Comparison of ENCODE assay signal across 8 cellular contexts in the genomic region with DNA sequence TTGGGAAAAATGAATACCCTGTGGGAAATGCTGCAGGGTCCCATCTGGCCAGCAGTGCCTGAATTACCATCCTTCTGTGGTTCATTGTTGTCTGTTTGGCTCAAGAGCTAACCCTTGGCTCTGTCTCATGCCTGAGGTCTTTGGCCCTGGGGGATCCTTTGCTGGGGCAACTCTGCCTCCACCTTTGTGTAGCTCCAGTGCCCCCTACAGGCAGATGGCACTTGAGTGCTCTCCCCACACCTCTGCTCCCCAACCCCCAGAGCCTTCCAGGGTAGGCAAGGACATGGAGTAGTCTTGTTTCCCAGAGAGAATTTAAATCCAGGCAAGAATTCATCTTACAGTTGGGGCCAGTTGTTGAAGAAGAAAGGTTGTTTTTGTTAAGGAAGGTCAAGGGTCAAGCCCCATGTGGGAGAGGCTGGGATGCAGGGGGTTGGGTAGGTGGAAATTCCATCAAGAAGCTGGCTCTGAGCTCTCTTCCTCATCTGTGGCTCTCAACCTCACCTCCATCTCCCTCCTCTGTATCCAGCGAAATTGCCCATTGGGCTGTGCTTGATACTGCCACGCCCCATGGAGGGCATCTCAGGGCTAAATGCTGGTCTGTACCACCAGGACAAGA. TPM values are rescaled to one million over a fixed set of nuclear protein-coding genes. Genes with fewer than 3 reads are reported as not detected.
DNase-seq lines count a peak whose midpoint lies in the region; FAIRE-seq and TF ChIP-seq lines count a peak whose summit lies in the region.

No MANE protein-coding gene starts in this region.

- no peak for DNase-seq in AG04449 (ENCODE audit: low read depth, low spot score)
- DNase-seq in GM18507 (ENCODE audit: extremely low spot score, insufficient read length, low read depth) = peak; percentile 74
- DNase-seq in NOMO-1 (lab: John Stamatoyannopoulos, UW; ENCODE audit: unreplicated experiment in 2 of 2) = peak; percentile 39 to 40
- peak; percentile 78 for DNase-seq in activated T-cell treated with anti-CD3 and anti-CD28 coated beads for 4 hours
- DNase-seq in globus pallidus (ENCODE audit: low spot score) = peak; percentile 81
- DNase-seq in smooth muscle cell (lab: John Stamatoyannopoulos, UW; ENCODE audit: unreplicated experiment) = no peak
- DNase-seq in retina = no peak
- DNase-seq in NCI-H2196 treated with DMSO at 0.1 percent for 48 hours (lab: John Stamatoyannopoulos, UW; ENCODE audit: unreplicated experiment) = no peak

- no peaks in the 10 kb centered on the region for H3K4me1 ChIP-seq in smooth muscle cell (ENCODE audit: low read depth)

- peak; percentile 9 for TF ChIP-seq CTCF in AG04449 (IDR thresholded peaks at IDR 0.05; ENCODE audit: insufficient read depth, low read length, missing control alignments)
- TF ChIP-seq CTCF in smooth muscle cell (IDR thresholded peaks at IDR 0.05; ENCODE audit: borderline replicate concordance, insufficient read depth, poor library complexity, severe bottlenecking) = peak; percentile 39

- no peaks in the 10 kb centered on the region for H3F3A ChIP-seq in smooth muscle cell (ENCODE audit: low read depth)

- H3K79me2 ChIP-seq in smooth muscle cell (ENCODE audit: low read depth) = no peaks in the 10 kb centered on the region

- peaks cover 69% of the 10 kb centered on the region for H3K27me3 ChIP-seq in smooth muscle cell (ENCODE audit: low read depth)

- WGBS in smooth muscle cell (ENCODE audit: low lambda C conversion rate) = 100% methylated on average over 2 of the region's 2 CpGs

- H3K4me3 ChIP-seq in AG04449 (ENCODE audit: low read depth, low read length) (no peak overlapping the region), smooth muscle cell (no peak overlapping the region)

- CTCF ChIA-PET in AG04449 (lab: Yijun Ruan, JAX) = interaction anchor here (0.7 to 3.7 kb wide), 6 partner anchors 10 to 341 kb away, joined by 3 to 16 read pairs (median 5); no protein-coding TSS in a partner anchor

- H3K4me2 ChIP-seq in smooth muscle cell = no peak overlapping the region

- no peaks in the 10 kb centered on the region for H3K36me3 ChIP-seq in smooth muscle cell (ENCODE audit: low read depth)

- no peak overlapping the region for H3K27ac ChIP-seq in smooth muscle cell (ENCODE audit: low read depth)

- H3K9ac ChIP-seq in smooth muscle cell (ENCODE audit: low read depth) = no peak overlapping the region

- peak; percentile 80 for FAIRE-seq in GM18507 (lab: Jason Lieb, UNC)

- H4K20me1 ChIP-seq in smooth muscle cell (ENCODE audit: low read depth) = no peaks in the 10 kb centered on the region

- H2AFZ ChIP-seq in smooth muscle cell (ENCODE audit: low read depth) = no peak overlapping the region

- POLR2A ChIA-PET in AG04449 (lab: Yijun Ruan, JAX) = no interaction called here

- no peaks in the 10 kb centered on the region for H3K9me3 ChIP-seq in smooth muscle cell (replicated peaks; ENCODE audit: low read depth)

RNA-seq across cellular contexts. Expression of gene ZNF831, which starts 44.2 kb away (rescaled TPM):
- total RNA-seq in smooth muscle cell = not detected in 2 replicates
- polyA plus RNA-seq in smooth muscle cell = not detected in 2 replicates

Comparison
In these comparisons a context has a peak if more than half of its experiments do, and no peak if none do; other contexts are left out.
1. DNase-seq: peak in GM18507 (single experiment), NOMO-1 (2 of 2), activated T-cell treated with anti-CD3 and anti-CD28 coated beads for 4 hours (single experiment) and globus pallidus (single experiment); none in AG04449 (single experiment), smooth muscle cell (single experiment), retina (single experiment) and NCI-H2196 treated with DMSO at 0.1 percent for 48 hours (single experiment).